8 cellular contexts compared by ENCODE assay signal in genomic region chr7:22082886-22083710, GRCh38.
DNase-seq lines count a peak whose midpoint lies in the region; ATAC-seq and TF ChIP-seq lines count a peak whose summit lies in the region.

No MANE protein-coding gene starts in this region.

- H3K27ac ChIP-seq in duodenal mucosa (ENCODE audit: low read depth, low read length) (peak overlapping the region; percentile 48), lower lobe of right lung (peak overlapping the region; percentile 81)

- H3K36me3 ChIP-seq in duodenal mucosa (ENCODE audit: control insufficient read depth in 1 of 2, insufficient read depth in 2 of 2, low read length in 2 of 2) (no peaks in the 10 kb centered on the region), lower lobe of right lung (no peaks in the 10 kb centered on the region)

- H3K4me1 Mint-ChIP-seq in activated CD4-positive, alpha-beta memory T cell treated with anti-CD3 and anti-CD28 coated beads for 36 hours (ENCODE audit: low read depth) = peaks cover 9% of the 10 kb centered on the region

- no peaks in the 10 kb centered on the region for H3K9me3 Mint-ChIP-seq in activated CD4-positive, alpha-beta memory T cell treated with anti-CD3 and anti-CD28 coated beads for 36 hours

- H3K9ac ChIP-seq in duodenal mucosa (ENCODE audit: low read depth in 1 of 2, low read length in 2 of 2) = peak overlapping the region; percentile 63 to 79

- H3K9me3 ChIP-seq in duodenal mucosa (ENCODE audit: control insufficient read depth in 1 of 2, low read length in 2 of 2) (no peaks in the 10 kb centered on the region), lower lobe of right lung (no peaks in the 10 kb centered on the region)

- peak; percentile 97 for TF ChIP-seq CTCF in lower lobe of right lung (IDR thresholded peaks at IDR 0.05)

- peaks cover 37% of the 10 kb centered on the region for H3K27me3 Mint-ChIP-seq in activated CD4-positive, alpha-beta memory T cell treated with anti-CD3 and anti-CD28 coated beads for 36 hours

- H3K27me3 ChIP-seq in duodenal mucosa (ENCODE audit: control insufficient read depth in 1 of 2, insufficient read depth in 2 of 2, low read length in 2 of 2) (peaks cover 3 to 13% of the 10 kb centered on the region in 2 donors), lower lobe of right lung (ENCODE audit: low read depth) (no peaks in the 10 kb centered on the region)

- peak; percentile 96 for ATAC-seq in GM19043 (IDR thresholded peaks at IDR 0.05; ENCODE audit: low read depth, unreplicated experiment)
- peak; percentile 93 for ATAC-seq in HG03378 (IDR thresholded peaks at IDR 0.05; ENCODE audit: unreplicated experiment)
- peak; percentile 99 for ATAC-seq in lower lobe of right lung

- peak overlapping the region; percentile 67 for H3K4me3 Mint-ChIP-seq in activated CD4-positive, alpha-beta memory T cell treated with anti-CD3 and anti-CD28 coated beads for 36 hours

- H3K27ac Mint-ChIP-seq in activated CD4-positive, alpha-beta memory T cell treated with anti-CD3 and anti-CD28 coated beads for 36 hours = no peak overlapping the region

- H3K4me1 ChIP-seq in duodenal mucosa (ENCODE audit: control insufficient read depth in 1 of 2, insufficient read depth in 2 of 2, low read length in 2 of 2) (peaks cover 8 to 11% of the 10 kb centered on the region in 2 donors), lower lobe of right lung (peaks cover 15% of the 10 kb centered on the region)

- CTCF ChIA-PET in activated CD4-positive, alpha-beta memory T cell treated with anti-CD3 and anti-CD28 coated beads for 36 hours (lab: Charles Lee) = interaction anchor here (0.7 to 3.6 kb wide), 22 partner anchors 9 to 975 kb away, joined by 3 to 28 read pairs (median 4); no protein-coding TSS in a partner anchor

- intact Hi-C loops in activated CD4-positive, alpha-beta memory T cell treated with anti-CD3 and anti-CD28 coated beads for 36 hours (cut with micrococcal nuclease) = loop anchor here (1.0 to 10.0 kb wide), 2 partner anchors 20 to 138 kb away; partner anchors contain the start of gene CDCA7L
- intact Hi-C loops in lower lobe of right lung (cut with DNase I) = no loop called here

- H3K4me3 ChIP-seq in duodenal mucosa (ENCODE audit: low read depth in 1 of 2, low read length in 2 of 2) (peak overlapping the region; percentile 82 to 91), lower lobe of right lung (peak overlapping the region; percentile 66)

- POLR2A ChIA-PET in activated CD4-positive, alpha-beta memory T cell treated with anti-CD3 and anti-CD28 coated beads for 36 hours (lab: Charles Lee) = interaction anchor here (1.2 kb wide), 1 partner anchor 144 kb away, joined by 3 read pairs; no protein-coding TSS in a partner anchor

- H3K36me3 Mint-ChIP-seq in activated CD4-positive, alpha-beta memory T cell treated with anti-CD3 and anti-CD28 coated beads for 36 hours = no peaks in the 10 kb centered on the region

- DNase-seq in Ammon's horn (ENCODE audit: low spot score) (peak; percentile 93), NCI-H510A treated with DMSO at 0.1 percent for 48 hours (lab: John Stamatoyannopoulos, UW) (peak; percentile 86), lower lobe of right lung (peak; percentile 92)
- DNase-seq in activated CD4-positive, alpha-beta memory T cell treated with anti-CD3 and anti-CD28 coated beads for 36 hours = peak; percentile 87
- DNase-seq in stimulated activated CD4-positive, alpha-beta T cell treated with anti-CD3 and anti-CD28 coated beads, Interleukin-4, amount 100 ng/mL, for 48 hours (ENCODE audit: low read depth in 2 of 2) = peak; percentile 79 to 84

Comparison
In these comparisons a context has a peak if more than half of its experiments do, and no peak if none do; other contexts are left out.
1. Peak in every context shown above with its lines: DNase-seq, ATAC-seq, H3K4me3 ChIP-seq and H3K27ac ChIP-seq.